Comparison of ENCODE assay signal across 8 cellular contexts in genomic region chrX:100731441-100732281, GRCh38. TPM values are rescaled to one million over a fixed set of nuclear protein-coding genes. Genes with fewer than 3 reads are reported as not detected.
DNase-seq lines count a peak whose midpoint lies in the region; ATAC-seq and TF ChIP-seq lines count a peak whose summit lies in the region.

Gene SYTL4 (minus strand): TSS chrX:100732121. CDS start chrX:100702037, 30,084 bp downstream.

- no peak within 1 kb of the TSS for H3K27ac ChIP-seq in brain microvascular endothelial cell
- peak within 1 kb of the TSS; percentile 50 to 80 (median 77) for H3K27ac ChIP-seq in stomach

- TF ChIP-seq POLR2A in stomach (IDR thresholded peaks at IDR 0.05) = no peak

- no peak for TF ChIP-seq EP300 in stomach (IDR thresholded peaks at IDR 0.05)

- H3K4me3 ChIP-seq in brain microvascular endothelial cell (ENCODE audit: low read depth, low read length) (peak within 1 kb of the TSS; percentile 73), kidney epithelial cell (ENCODE audit: low read depth, low read length) (peak within 1 kb of the TSS; percentile 73), stomach (peak within 1 kb of the TSS; percentile 59 to 74 (median 71))

- intact Hi-C loops in Right ventricle myocardium inferior (cut with DNase I) (no loop called here), cardiac septum (cut with DNase I) (no loop called here), stomach (cut with DNase I; ENCODE audit: low total_unique reads) (no loop called here)

- TF ChIP-seq CTCF in brain microvascular endothelial cell (IDR thresholded peaks at IDR 0.05; ENCODE audit: low read depth, low read length, missing control alignments) (no peak), kidney epithelial cell (IDR thresholded peaks at IDR 0.05; ENCODE audit: insufficient read depth, low read length, poor library complexity, severe bottlenecking) (no peak), stomach (IDR thresholded peaks at IDR 0.05) (no peak)

- H3K9me3 ChIP-seq in stomach = no peaks in the 10 kb centered on the region

- 2 to 34% (median 8%) methylated on average over 23 to 60 of the region's 60 CpGs for WGBS in stomach, 5 donors

- peaks cover 0 to 10% (median 0%) of the 10 kb centered on the region in 4 donors for H3K4me1 ChIP-seq in stomach

- no peaks in the 10 kb centered on the region for H3K27me3 ChIP-seq in brain microvascular endothelial cell (replicated peaks)
- no peaks in the 10 kb centered on the region for H3K27me3 ChIP-seq in kidney epithelial cell (ENCODE audit: control insufficient read depth, insufficient read depth, low read length)
- H3K27me3 ChIP-seq in stomach = peaks cover 0 to 12% (median 9%) of the 10 kb centered on the region in 3 donors

- DNase-seq in Right ventricle myocardium inferior (ENCODE audit: missing footprints) = peak; percentile 70
- DNase-seq in cardiac septum (ENCODE audit: low spot score) = no peak
- DNase-seq in brain microvascular endothelial cell = no peak
- DNase-seq in kidney epithelial cell (ENCODE audit: low read depth) = no peak
- peak; percentile 37 for DNase-seq in stomach
- no peak for DNase-seq in stimulated activated CD4-positive, alpha-beta T cell treated with anti-CD3 and anti-CD28 coated beads, Interleukin-12 subunit alpha, Interleukin-12 subunit beta, amount 100 ng/mL, for 4 hours

- H3K36me3 ChIP-seq in brain microvascular endothelial cell (replicated peaks) = no peaks in the 10 kb centered on the region
- H3K36me3 ChIP-seq in kidney epithelial cell (ENCODE audit: control insufficient read depth, insufficient read depth, low read length) = no peaks in the 10 kb centered on the region
- H3K36me3 ChIP-seq in stomach = no peaks in the 10 kb centered on the region

- ATAC-seq in Right ventricle myocardium inferior = peak; percentile 80
- ATAC-seq in GM21423 (IDR thresholded peaks at IDR 0.05; ENCODE audit: unreplicated experiment) = no peak
- no peak for ATAC-seq in GM19455 (IDR thresholded peaks at IDR 0.05; ENCODE audit: unreplicated experiment)

- in situ Hi-C loops in brain microvascular endothelial cell (cut with HindIII; ENCODE audit: low pct_ligation_motif_present, low sequenced_read_pairs) = no loop called here

RNA-seq across cellular contexts. Expression of gene SYTL4, which starts in this region (rescaled TPM):
- total RNA-seq in Right ventricle myocardium inferior (2.2 TPM), cardiac septum (3.5 TPM), kidney epithelial cell (3.2 and 3.3 TPM in 2 replicates), stomach (10 to 100 TPM; 10.5 to 27.7 (median 12.5) TPM)
- polyA plus RNA-seq in stomach = 10 to 100 TPM in 1 of 3 donors, 1 to 10 TPM in 2; 4.5 to 23.7 (median 4.6) TPM

Comparison
In these comparisons a context has a peak if more than half of its experiments do, and no peak if none do; other contexts are left out.
1. DNase-seq: peak in Right ventricle myocardium inferior (single experiment) and stomach (single experiment); none in cardiac septum (single experiment), brain microvascular endothelial cell (single experiment), kidney epithelial cell (single experiment) and stimulated activated CD4-positive, alpha-beta T cell treated with anti-CD3 and anti-CD28 coated beads, Interleukin-12 subunit alpha, Interleukin-12 subunit beta, amount 100 ng/mL, for 4 hours (single experiment).
2. Peak in every context shown above with its lines, with median percentiles within 50 percentile points of each other: H3K4me3 ChIP-seq.